22 cellular contexts compared by ENCODE assay signal in genomic region chr10:129174167-129175014, GRCh38.
"Had no signal": no experiment of that assay in that cellular context is flagged by ENCODE, and none has a peak within 500 bp of the region (broad histone marks: within the 10 kb centered on the region; RNA-seq: fewer than 3 reads in every experiment).

No MANE protein-coding gene starts in this region.

- ATAC-seq: activated naive CD8-positive, alpha-beta T cell treated with anti-CD3 and anti-CD28 coated beads, Interleukin-2, amount 50 U/mL, for 24 hours; activated T-helper 17 cell treated with anti-CD3 and anti-CD28 coated beads, Interleukin-2, amount 50 U/mL, for 72 hours; left lung; natural killer cell treated with Interleukin-12 subunit alpha and Interleukin-12 subunit beta and Interleukin-15 and Interleukin-18, amount 100 ng/mL, for 72 hours; SK-N-SH treated with all-trans-retinoic acid at 6 μM for 48 hours had no signal

- H3K4me1 ChIP-seq: left lung, prostate gland, transverse colon had no signal

- H3K4me3 ChIP-seq: heart right ventricle, left lung, prostate gland, transverse colon had no signal

- H3K27ac ChIP-seq: epithelial cell of prostate, heart right ventricle, left lung, prostate gland, transverse colon had no signal

- DNase-seq: activated CD4-positive, alpha-beta T cell treated with anti-CD3 and anti-CD28 coated beads for 1 hour; activated CD4-positive, alpha-beta T cell treated with anti-CD3 and anti-CD28 coated beads, Interleukin-2, amount 50 U/mL, for 4 hours; activated naive CD4-positive, alpha-beta T cell treated with Interleukin-2 at 50 U/mL for 16 hours; activated naive CD8-positive, alpha-beta T cell treated with anti-CD3 and anti-CD28 coated beads, Interleukin-2, amount 50 U/mL, for 24 hours; heart right ventricle; islet precursor cell; mesenchymal stem cell; stimulated activated CD4-positive, alpha-beta T cell treated with anti-CD3 and anti-CD28 coated beads, Interleukin-4, amount 100 ng/mL, for 1 hour; stimulated activated naive CD4-positive, alpha-beta T cell treated with Interleukin-2 at 50 U/mL for 16 hours; substantia nigra; T-helper 1 cell; T1000; transverse colon had no signal

- H3K36me3 ChIP-seq: heart right ventricle, left lung, prostate gland, transverse colon had no signal

- H3K9me3 ChIP-seq: heart right ventricle, left lung, prostate gland, transverse colon had no signal

- FAIRE-seq: astrocyte, bronchial epithelial cell, frontal cortex had no signal
